ENCODE assay signal across 16 cellular contexts in the genomic region with DNA sequence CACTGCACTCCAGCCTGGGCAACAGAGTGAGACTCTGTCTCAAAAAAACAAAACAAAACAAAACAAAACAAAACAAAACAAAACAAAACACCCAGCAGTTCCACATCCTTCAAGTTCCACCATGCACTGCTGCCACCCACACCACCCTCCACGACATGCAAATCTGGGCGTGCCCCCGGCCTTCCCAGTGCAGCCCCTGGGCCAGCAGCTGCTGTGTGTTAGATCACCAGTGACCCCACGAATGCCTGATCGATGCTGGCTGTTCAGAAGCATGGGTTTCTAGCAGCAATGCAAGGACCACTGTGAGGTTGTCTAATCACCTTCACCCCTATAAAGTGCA. TPM values are rescaled to one million over a fixed set of nuclear protein-coding genes. Genes with fewer than 3 reads are reported as not detected.
"Had no signal": no experiment of that assay in that cellular context is flagged by ENCODE, and none has a peak within 500 bp of the region (broad histone marks: within the 10 kb centered on the region; RNA-seq: fewer than 3 reads in every experiment).

No MANE protein-coding gene starts in this region.

- H3K27ac ChIP-seq: adrenal gland, foreskin keratinocyte, thyroid gland, uterus had no signal

- H3K36me3 ChIP-seq: adrenal gland, thyroid gland, uterus had no signal

- H3K27me3 ChIP-seq: thyroid gland, uterus had no signal

- FAIRE-seq: keratinocyte had no signal

- H3K4me1 ChIP-seq: adrenal gland, foreskin keratinocyte, thyroid gland, uterus had no signal

- H3K9me3 ChIP-seq: thyroid gland had no signal

- H3K4me3 ChIP-seq: adrenal gland, thyroid gland, uterus had no signal

- DNase-seq: activated B cell treated with CpG ODN at 0.5 μM for 24 hours; activated CD4-positive, alpha-beta T cell treated with anti-CD3 and anti-CD28 coated beads, Interleukin-2, amount 10 ng/mL, durations not matched to agents 24 days and 14 days; activated naive CD4-positive, alpha-beta T cell treated with anti-CD3 and anti-CD28 coated beads, Interleukin-2, amount 50 U/mL, for 16 hours; foreskin keratinocyte; glutamatergic neuron; hippocampal formation; nucleus accumbens; stimulated activated CD4-positive, alpha-beta T cell treated with anti-CD3 and anti-CD28 coated beads, Interleukin-12 subunit alpha, Interleukin-12 subunit beta, amount 100 ng/mL, for 4 hours; stimulated activated CD4-positive, alpha-beta T cell treated with anti-CD3 and anti-CD28 coated beads, Interleukin-1b, Interleukin-23, amount 100 ng/mL, for 48 hours; stimulated activated CD8-positive, alpha-beta memory T cell treated with anti-CD3 and anti-CD28 coated beads, Interleukin-4, amount 100 ng/mL, for 48 hours; stimulated activated naive CD4-positive, alpha-beta T cell; thyroid gland; uterus had no signal

RNA-seq across cellular contexts. Expression of a gene that starts 36.3 kb away (rescaled TPM):
- total RNA-seq: activated B cell treated with CpG ODN at 0.5 μM for 24 hours; activated CD4-positive, alpha-beta T cell treated with anti-CD3 and anti-CD28 coated beads, Interleukin-2, amount 10 ng/mL, durations not matched to agents 24 days and 14 days; activated T-helper 2 cell treated with anti-CD3 and anti-CD28 coated beads, Interferon-gamma antibody, Interleukin-2, Interleukin-4, amounts not matched to agents 10 μg/mL and 5 μg/mL and 100 μg/mL, durations not matched to agents 14 hours and 24 hours and 36 hours; foreskin keratinocyte had no signal
